ENCODE assay signal across 10 cellular contexts in the genomic region with DNA sequence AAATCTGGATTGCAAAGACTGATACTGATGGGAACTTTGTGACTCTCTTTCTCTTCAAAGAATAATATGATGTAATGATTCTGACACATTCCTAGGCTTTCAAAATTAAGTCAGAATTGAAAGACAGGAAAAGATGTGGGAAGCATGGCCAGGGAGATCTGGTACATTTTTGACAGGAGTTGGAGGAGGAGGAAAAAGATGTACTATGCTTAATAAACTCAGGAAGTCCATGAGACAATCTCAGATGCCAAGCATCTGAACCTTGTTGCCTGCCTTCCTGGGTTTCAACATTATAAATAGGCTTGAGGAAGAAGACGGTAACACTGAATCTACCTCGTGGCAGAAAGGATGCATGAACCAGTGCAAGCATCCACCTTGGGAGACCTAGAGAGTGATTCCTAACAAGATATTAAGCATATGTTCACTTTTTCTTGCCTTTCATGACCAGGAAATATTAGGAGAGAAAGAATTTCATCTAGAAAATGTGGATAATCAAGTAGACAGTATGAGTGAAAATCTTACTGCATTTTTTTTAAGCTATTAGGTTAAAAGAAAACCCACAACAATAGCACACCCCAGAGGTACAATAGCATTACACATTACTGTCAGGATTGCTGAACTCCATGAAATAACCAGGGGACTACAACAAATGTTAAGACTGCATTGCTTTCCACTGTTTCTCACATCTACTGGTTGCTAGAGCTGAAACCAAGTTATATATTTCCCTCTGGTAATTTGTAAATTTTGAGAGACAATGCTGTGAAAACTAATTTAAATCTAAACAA. TPM values are rescaled to one million over a fixed set of nuclear protein-coding genes. Genes with fewer than 3 reads are reported as not detected.
DNase-seq lines count a peak whose midpoint lies in the region; ATAC-seq and TF ChIP-seq lines count a peak whose summit lies in the region.
"Had no signal": no experiment of that assay in that cellular context is flagged by ENCODE, and none has a peak within 500 bp of the region (broad histone marks: within the 10 kb centered on the region; RNA-seq: fewer than 3 reads in every experiment).

No MANE protein-coding gene starts in this region.

- peaks cover 97% of the 10 kb centered on the region for H3K4me1 Mint-ChIP-seq in brain
- peaks cover 48 to 96% (median 86%) of the 10 kb centered on the region in 7 donors for H3K4me1 Mint-ChIP-seq in naive thymus-derived CD4-positive, alpha-beta T cell
- peaks cover 56% of the 10 kb centered on the region for H3K4me1 Mint-ChIP-seq in type B pancreatic cell (ENCODE audit: unreplicated experiment)
- peaks cover 6% of the 10 kb centered on the region for H3K4me1 Mint-ChIP-seq in stimulated activated effector memory CD8-positive, alpha-beta T cell treated with anti-CD3 and anti-CD28 coated beads, Interleukin-12 subunit alpha, Interleukin-12 subunit beta, amount 100 ng/mL, for 72 hours

- H3K27ac ChIP-seq in heart left ventricle: peak overlapping the region; percentile 70 to 92 (median 84)
- no peak overlapping the region for H3K27ac ChIP-seq in naive thymus-derived CD4-positive, alpha-beta T cell (ENCODE audit: low read depth, low read length)

- peak in 4 of 12 donors; percentile 10 to 28 (median 24) for TF ChIP-seq CTCF in heart left ventricle (IDR thresholded peaks at IDR 0.05)
- no peak for TF ChIP-seq CTCF in brain (conservative IDR thresholded peaks at IDR 0.05)
- TF ChIP-seq CTCF in type B pancreatic cell (conservative IDR thresholded peaks at IDR 0.05): no peak

- peak overlapping the region in 4 of 5 experiments; percentile 6 to 79 (median 18) for H3K4me3 Mint-ChIP-seq in brain
- H3K4me3 Mint-ChIP-seq in naive thymus-derived CD4-positive, alpha-beta T cell: peak overlapping the region in 5 of 10 donors; percentile 8 to 54 (median 44)
- peak overlapping the region; percentile 16 for H3K4me3 Mint-ChIP-seq in type B pancreatic cell
- no peak overlapping the region for H3K4me3 Mint-ChIP-seq in stimulated activated effector memory CD8-positive, alpha-beta T cell treated with anti-CD3 and anti-CD28 coated beads, Interleukin-12 subunit alpha, Interleukin-12 subunit beta, amount 100 ng/mL, for 72 hours

- H3K4me1 ChIP-seq in heart left ventricle: peaks cover 33 to 90% (median 70%) of the 10 kb centered on the region in 12 donors
- peaks cover 0 to 37% of the 10 kb centered on the region in 2 donors for H3K4me1 ChIP-seq in naive thymus-derived CD4-positive, alpha-beta T cell (ENCODE audit: control insufficient read depth in 2 of 2, insufficient read depth in 2 of 2, low read length in 2 of 2)

- no peak overlapping the region for H3K4me3 ChIP-seq in heart left ventricle
- no peak overlapping the region for H3K4me3 ChIP-seq in naive thymus-derived CD4-positive, alpha-beta T cell (ENCODE audit: low read length)

- peak in 1 of 4 donors; percentile 10 for ATAC-seq in heart left ventricle
- ATAC-seq in naive thymus-derived CD4-positive, alpha-beta T cell: no peak
- ATAC-seq in stimulated activated effector memory CD8-positive, alpha-beta T cell treated with anti-CD3 and anti-CD28 coated beads, Interleukin-12 subunit alpha, Interleukin-12 subunit beta, amount 100 ng/mL, for 72 hours: no peak
- ATAC-seq in activated CD4-positive, CD25-positive, alpha-beta regulatory T cell treated with anti-CD3 and anti-CD28 coated beads, Interleukin-2, amount 50 U/mL, for 24 hours: no peak
- ATAC-seq: Panc1 had no signal

- peaks cover 0 to 19% (median 5%) of the 10 kb centered on the region in 12 donors for H3K9me3 ChIP-seq in heart left ventricle
- no peaks in the 10 kb centered on the region for H3K9me3 ChIP-seq in naive thymus-derived CD4-positive, alpha-beta T cell (ENCODE audit: control insufficient read depth in 2 of 3, low read length in 3 of 3)

- H3K9me3 Mint-ChIP-seq in brain (peaks cover 11 to 28% (median 22%) of the 10 kb centered on the region in 5 experiments), type B pancreatic cell (peaks cover 5% of the 10 kb centered on the region)
- peaks cover 0 to 7% (median 0%) of the 10 kb centered on the region in 11 donors for H3K9me3 Mint-ChIP-seq in naive thymus-derived CD4-positive, alpha-beta T cell
- no peaks in the 10 kb centered on the region for H3K9me3 Mint-ChIP-seq in stimulated activated effector memory CD8-positive, alpha-beta T cell treated with anti-CD3 and anti-CD28 coated beads, Interleukin-12 subunit alpha, Interleukin-12 subunit beta, amount 100 ng/mL, for 72 hours

- H3K27me3 ChIP-seq in heart left ventricle: no peaks in the 10 kb centered on the region
- no peaks in the 10 kb centered on the region for H3K27me3 ChIP-seq in naive thymus-derived CD4-positive, alpha-beta T cell (ENCODE audit: control insufficient read depth in 2 of 2, insufficient read depth in 2 of 2, low read length in 2 of 2)

- H3K36me3 Mint-ChIP-seq in brain (peaks cover 54% of the 10 kb centered on the region), type B pancreatic cell (peaks cover 29% of the 10 kb centered on the region)
- H3K36me3 Mint-ChIP-seq in naive thymus-derived CD4-positive, alpha-beta T cell: peaks cover 5 to 57% (median 41%) of the 10 kb centered on the region in 5 donors
- no peaks in the 10 kb centered on the region for H3K36me3 Mint-ChIP-seq in stimulated activated effector memory CD8-positive, alpha-beta T cell treated with anti-CD3 and anti-CD28 coated beads, Interleukin-12 subunit alpha, Interleukin-12 subunit beta, amount 100 ng/mL, for 72 hours

- WGBS in heart left ventricle, 4 donors: 26 to 43% (median 32%) methylated on average over 2 of the region's 2 CpGs

- H3K36me3 ChIP-seq in heart left ventricle: no peaks in the 10 kb centered on the region
- no peaks in the 10 kb centered on the region for H3K36me3 ChIP-seq in naive thymus-derived CD4-positive, alpha-beta T cell (ENCODE audit: control insufficient read depth in 2 of 3, insufficient read depth in 3 of 3, low read length in 3 of 3)

- DNase-seq in heart left ventricle (no peak), cardiac septum (ENCODE audit: low spot score) (no peak), type B pancreatic cell (ENCODE audit: extremely low spot score, unreplicated experiment) (no peak), RKO (ENCODE audit: low spot score) (no peak)
- no peak for DNase-seq in naive thymus-derived CD4-positive, alpha-beta T cell
- DNase-seq in stimulated activated effector memory CD8-positive, alpha-beta T cell treated with anti-CD3 and anti-CD28 coated beads, Interleukin-12 subunit alpha, Interleukin-12 subunit beta, amount 100 ng/mL, for 72 hours (ENCODE audit: low spot score in 2 of 2): no peak
- DNase-seq: AML-193 had no signal

- intact Hi-C loops in heart left ventricle (cut with DNase I): loop anchor here in 6 of 10 donors (2.0 to 5.0 kb wide), 5 partner anchors 33 to 45 kb away; partner anchors contain the start of gene KLF7 (in 4 of the 6)
- intact Hi-C loops in cardiac septum (cut with DNase I): loop anchor here (5.0 kb wide), 2 partner anchors 35 to 45 kb away; partner anchors contain the start of gene KLF7
- intact Hi-C loops in naive thymus-derived CD4-positive, alpha-beta T cell (cut with micrococcal nuclease): loop anchor here (5.0 kb wide), 1 partner anchor 35 kb away; the partner anchor contains the start of gene KLF7 (in 2 of the 2)

- H3K27ac Mint-ChIP-seq in brain (peak overlapping the region; percentile 24 to 93 (median 83)), type B pancreatic cell (peak overlapping the region; percentile 28)
- H3K27ac Mint-ChIP-seq in naive thymus-derived CD4-positive, alpha-beta T cell: peak overlapping the region in 7 of 9 donors; percentile 7 to 69 (median 64)
- no peak overlapping the region for H3K27ac Mint-ChIP-seq in stimulated activated effector memory CD8-positive, alpha-beta T cell treated with anti-CD3 and anti-CD28 coated beads, Interleukin-12 subunit alpha, Interleukin-12 subunit beta, amount 100 ng/mL, for 72 hours

- POLR2A ChIA-PET in naive thymus-derived CD4-positive, alpha-beta T cell (lab: Charles Lee): interaction anchor here (0.8 to 7.6 kb wide), 6 partner anchors 11 to 58 kb away, joined by 3 to 50 read pairs (median 3); no protein-coding TSS in a partner anchor

- H3K27me3 Mint-ChIP-seq in brain: no peaks in the 10 kb centered on the region
- no peaks in the 10 kb centered on the region for H3K27me3 Mint-ChIP-seq in naive thymus-derived CD4-positive, alpha-beta T cell
- H3K27me3 Mint-ChIP-seq in type B pancreatic cell: no peaks in the 10 kb centered on the region

- CTCF ChIA-PET in naive thymus-derived CD4-positive, alpha-beta T cell (lab: Charles Lee): interaction anchor here (1.1 to 1.6 kb wide), 3 partner anchors 10 to 561 kb away, joined by 3 to 5 read pairs (median 4); no protein-coding TSS in a partner anchor

- TF ChIP-seq POLR2A in heart left ventricle (IDR thresholded peaks at IDR 0.05): no peak

RNA-seq across cellular contexts. Expression of gene KLF7, which starts 33.9 kb away (rescaled TPM):
- total RNA-seq in heart left ventricle (10 to 100 TPM; 23.9 to 49.8 (median 27.3) TPM), cardiac septum (34.4 TPM), type B pancreatic cell (ENCODE audit: low replicate concordance) (20.3 and 24.1 TPM in 2 replicates)
- polyA plus RNA-seq in heart left ventricle (10 to 100 TPM in 1 of 2 donors, 1 to 10 TPM in 1; 5.0 to 11.7 TPM), brain (ENCODE audit: insufficient read depth, low read depth, low replicate concordance) (11.2 TPM)
- 10 to 100 TPM; 25.4 to 93.3 (median 78.0) TPM for total RNA-seq in naive thymus-derived CD4-positive, alpha-beta T cell
- 10 to 100 TPM; 18.7 to 23.1 TPM for polyA plus RNA-seq in naive thymus-derived CD4-positive, alpha-beta T cell
